ENCODE assay signal across 9 cellular contexts in genomic region chr1:248622491-248623106, GRCh38. TPM values are rescaled to one million over a fixed set of nuclear protein-coding genes. Genes with fewer than 3 reads are reported as not detected.
DNase-seq lines count a peak whose midpoint lies in the region; ATAC-seq and TF ChIP-seq lines count a peak whose summit lies in the region.
"Had no signal": no experiment of that assay in that cellular context is flagged by ENCODE, and none has a peak within 500 bp of the region (broad histone marks: within the 10 kb centered on the region; RNA-seq: fewer than 3 reads in every experiment).

No MANE protein-coding gene starts in this region.

- H3K9me3 Mint-ChIP-seq in MCF 10A (ENCODE audit: unreplicated experiment): no peaks in the 10 kb centered on the region
- H3K9me3 Mint-ChIP-seq: naive thymus-derived CD8-positive, alpha-beta T cell had no signal

- no peaks in the 10 kb centered on the region for H3K27me3 Mint-ChIP-seq in MCF 10A (ENCODE audit: insufficient read depth, unreplicated experiment)
- H3K27me3 Mint-ChIP-seq: naive thymus-derived CD8-positive, alpha-beta T cell had no signal

- no TSS peak for BruUV-seq in MCF 10A (replicated peaks; lab: Mats Ljungman, UMichigan)

- H3K27me3 ChIP-seq in BJ (ENCODE audit: control insufficient read depth, insufficient read depth, low read length): no peaks in the 10 kb centered on the region

- POLR2A ChIA-PET in BJ (lab: Charles Lee): no interaction called here
- POLR2A ChIA-PET in MCF 10A (lab: Yijun Ruan, JAX): interaction anchor here (0.6 to 2.0 kb wide), 4 partner anchors 40 to 203 kb away, joined by 3 to 6 read pairs (median 4); partner anchors contain the start of gene SH3BP5L

- H3K4me3 ChIP-seq in BJ (ENCODE audit: low read depth, low read length): no peak overlapping the region

- CTCF ChIA-PET in BJ (lab: Yijun Ruan, JAX) (interaction anchor here (0.6 to 6.3 kb wide), 4 partner anchors 8 to 1117 kb away, joined by 3 to 39 read pairs (median 4); no protein-coding TSS in a partner anchor), MCF 10A (lab: Yijun Ruan, JAX) (interaction anchor here (0.6 to 9.6 kb wide), 43 partner anchors 9 to 907 kb away, joined by 3 to 159 read pairs (median 4); no protein-coding TSS in a partner anchor)

- intact Hi-C loops in MCF 10A (cut with micrococcal nuclease): loop anchor here (1.0 kb wide), 4 partner anchors 65 to 199 kb away; no protein-coding TSS in a partner anchor

- ATAC-seq in GM18499 (IDR thresholded peaks at IDR 0.05; ENCODE audit: insufficient read depth, unreplicated experiment) (peak; percentile 89), HG02885 (IDR thresholded peaks at IDR 0.05; ENCODE audit: poor library complexity, unreplicated experiment) (peak; percentile 93)

- TF ChIP-seq CTCF in BJ (IDR thresholded peaks at IDR 0.05; ENCODE audit: insufficient read depth, low read depth, low read length) (peak; percentile 55), MCF 10A (IDR thresholded peaks at IDR 0.05; ENCODE audit: unreplicated experiment) (peak; percentile 74)

- H3K36me3 Mint-ChIP-seq in MCF 10A (ENCODE audit: insufficient read depth, unreplicated experiment): no peaks in the 10 kb centered on the region
- H3K36me3 Mint-ChIP-seq: naive thymus-derived CD8-positive, alpha-beta T cell had no signal

- H3K36me3 ChIP-seq in BJ (ENCODE audit: control insufficient read depth, insufficient read depth, low read length): no peaks in the 10 kb centered on the region

- peaks cover 9% of the 10 kb centered on the region for H3K4me1 Mint-ChIP-seq in MCF 10A (ENCODE audit: insufficient read depth, unreplicated experiment)

- DNase-seq in BJ (ENCODE audit: low read depth) (no peak), NCI-H2029 (lab: John Stamatoyannopoulos, UW) (peak; percentile 38), MCF 10A (ENCODE audit: unreplicated experiment) (peak; percentile 71), myocyte (ENCODE audit: low read depth) (peak; percentile 33), C1 segment of cervical spinal cord (lab: John Stamatoyannopoulos, UW) (no peak), amygdala (lab: John Stamatoyannopoulos, UW) (no peak)

- no peak overlapping the region for H3K27ac Mint-ChIP-seq in MCF 10A (ENCODE audit: low read depth, unreplicated experiment)
- H3K27ac Mint-ChIP-seq: naive thymus-derived CD8-positive, alpha-beta T cell had no signal

- no peak overlapping the region for H3K4me3 Mint-ChIP-seq in MCF 10A (ENCODE audit: unreplicated experiment)
- H3K4me3 Mint-ChIP-seq: naive thymus-derived CD8-positive, alpha-beta T cell had no signal

RNA-seq across cellular contexts. Expression of gene OR2T11, which starts 12.3 kb away (rescaled TPM):
- polyA plus RNA-seq in BJ (2011; rRNA removed): not detected in 2 replicates
- polyA minus RNA-seq in BJ (2011; rRNA and poly(A)+ RNA removed): not detected in 2 replicates
- total RNA-seq in MCF 10A (2022) (not detected in 2 replicates), myocyte (not detected in 2 replicates)
- not detected for polyA plus RNA-seq in myocyte (2012)
- total RNA-seq: naive thymus-derived CD8-positive, alpha-beta T cell had no signal
- polyA plus RNA-seq: naive thymus-derived CD8-positive, alpha-beta T cell had no signal

RNA-seq across cellular contexts. Expression of gene OR2T35, which starts 22.5 kb away (rescaled TPM):
- polyA plus RNA-seq in BJ (2011; rRNA removed): not detected in 2 replicates
- not detected in 2 replicates for polyA minus RNA-seq in BJ (2011; rRNA and poly(A)+ RNA removed)
- total RNA-seq in MCF 10A (2022) (not detected in 2 replicates), myocyte (not detected in 2 replicates)
- not detected for polyA plus RNA-seq in myocyte (2012)
- total RNA-seq: naive thymus-derived CD8-positive, alpha-beta T cell had no signal
- polyA plus RNA-seq: naive thymus-derived CD8-positive, alpha-beta T cell had no signal

RNA-seq across cellular contexts. Expression of gene OR2T10, which starts 25.1 kb away (rescaled TPM):
- not detected in 2 replicates for polyA plus RNA-seq in BJ (2011; rRNA removed)
- polyA minus RNA-seq in BJ (2011; rRNA and poly(A)+ RNA removed): not detected in 2 replicates
- total RNA-seq in MCF 10A (2022) (not detected in 2 replicates), myocyte (not detected in 2 replicates)
- not detected for polyA plus RNA-seq in myocyte (2012)
- total RNA-seq: naive thymus-derived CD8-positive, alpha-beta T cell had no signal
- polyA plus RNA-seq: naive thymus-derived CD8-positive, alpha-beta T cell had no signal

RNA-seq across cellular contexts. Expression of gene OR2T27, which starts 32.7 kb away (rescaled TPM):
- polyA plus RNA-seq in BJ (2011; rRNA removed): not detected in 2 replicates
- polyA minus RNA-seq in BJ (2011; rRNA and poly(A)+ RNA removed): not detected in 2 replicates
- total RNA-seq in MCF 10A (2022) (not detected in 2 replicates), myocyte (not detected in 2 replicates)
- polyA plus RNA-seq in myocyte (2012): not detected
- total RNA-seq: naive thymus-derived CD8-positive, alpha-beta T cell had no signal
- polyA plus RNA-seq: naive thymus-derived CD8-positive, alpha-beta T cell had no signal

RNA-seq across cellular contexts. Expression of gene OR2T34, which starts 48.0 kb away (rescaled TPM):
- polyA plus RNA-seq in BJ (2011; rRNA removed): not detected in 2 replicates
- polyA minus RNA-seq in BJ (2011; rRNA and poly(A)+ RNA removed): not detected in 2 replicates
- not detected in 2 replicates for total RNA-seq in MCF 10A (2022)
- total RNA-seq in myocyte: not detected in 2 replicates
- polyA plus RNA-seq in myocyte (2012): not detected
- total RNA-seq: naive thymus-derived CD8-positive, alpha-beta T cell had no signal

Comparison
In these comparisons a context has a peak if more than half of its experiments do, and no peak if none do; other contexts are left out.
1. DNase-seq: peak in NCI-H2029 (single experiment), MCF 10A (single experiment) and myocyte (single experiment); none in BJ (single experiment), C1 segment of cervical spinal cord (0 of 14) and amygdala (0 of 56).